Comparison of ENCODE assay signal across 8 cellular contexts in the genomic region with DNA sequence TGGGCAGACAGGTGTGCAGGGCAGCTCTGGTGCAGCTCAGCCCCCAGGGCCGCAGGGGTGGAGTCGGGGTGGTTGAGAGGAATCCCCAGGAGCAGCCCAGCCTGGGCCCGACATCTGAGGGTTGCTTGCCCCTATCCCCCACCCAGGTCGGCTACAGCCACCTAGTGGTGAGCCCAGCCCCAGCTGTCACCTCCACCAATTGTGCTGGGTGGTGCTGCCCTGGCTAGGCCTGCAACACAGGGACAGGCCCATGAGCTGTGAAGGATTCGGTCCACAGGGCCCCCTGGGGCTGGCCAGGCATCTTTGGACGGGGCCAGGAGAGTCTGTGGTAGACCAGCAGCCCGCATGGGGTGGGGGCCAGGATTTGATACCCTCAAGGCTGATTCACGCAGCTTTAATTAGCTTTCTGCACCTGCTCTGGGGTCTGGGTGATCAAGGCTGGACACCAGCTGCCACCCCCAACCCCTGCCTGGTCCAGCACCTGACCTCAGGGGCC. TPM values are rescaled to one million over a fixed set of nuclear protein-coding genes. Genes with fewer than 3 reads are reported as not detected.
DNase-seq lines count a peak whose midpoint lies in the region; ATAC-seq, FAIRE-seq and TF ChIP-seq lines count a peak whose summit lies in the region.

No MANE protein-coding gene starts in this region.

- no peak overlapping the region for H3K4me2 ChIP-seq in GM23338

- H3K36me3 Mint-ChIP-seq in GM23338 (ENCODE audit: low read depth), result no peaks in the 10 kb centered on the region; the same call in 2 of the 3 replicates

- no peak overlapping the region for H2AFZ ChIP-seq in GM23338

- H3K4me1 ChIP-seq in GM23338 (ENCODE audit: insufficient read depth), result no peaks in the 10 kb centered on the region; the same call in 1 of the 2 replicates

- peak; percentile 50 for TF ChIP-seq CTCF in D721Med (IDR thresholded peaks at IDR 0.05; ENCODE audit: insufficient read depth, missing control alignments)
- TF ChIP-seq CTCF in GM23338 (conservative IDR thresholded peaks at IDR 0.05; ENCODE audit: low read depth in 2 of 2), result peak; percentile 66 to 91
- TF ChIP-seq CTCF in omental fat pad (IDR thresholded peaks at IDR 0.05), result no peak

- no peak overlapping the region for H3K27ac Mint-ChIP-seq in GM23338

- no peaks in the 10 kb centered on the region for H3K9me2 ChIP-seq in GM23338 (ENCODE audit: insufficient read depth)

- no peaks in the 10 kb centered on the region for H4K20me1 ChIP-seq in GM23338 (replicated peaks; ENCODE audit: insufficient read depth)

- no peaks in the 10 kb centered on the region for H3K36me3 ChIP-seq in GM23338 (ENCODE audit: insufficient read depth)

- H3K4me1 Mint-ChIP-seq in GM23338, result peaks cover 9% of the 10 kb centered on the region

- intact Hi-C loops in Right ventricle myocardium superior (cut with DNase I), result no loop called here

- H3K9me3 Mint-ChIP-seq in GM23338, result no peaks in the 10 kb centered on the region; the same call in 2 of the 3 replicates

- no peak overlapping the region for H3K4me3 Mint-ChIP-seq in GM23338

- H3K27me3 ChIP-seq in GM23338 (ENCODE audit: insufficient read depth), result no peaks in the 10 kb centered on the region

- DNase-seq in D721Med (ENCODE audit: insufficient read length, low spot score), result peak; percentile 98
- peak; percentile 88 for DNase-seq in GM23338 (ENCODE audit: low spot score)
- DNase-seq in NCI-H82 (lab: John Stamatoyannopoulos, UW), result peak; percentile 92
- DNase-seq in activated T-helper 1 cell treated with anti-CD3 and anti-CD28 coated beads, Interleukin-2, amount 50 U/mL, for 16 hours (ENCODE audit: low read depth in 1 of 2, low spot score in 1 of 2), result peak; percentile 11 to 27
- peak; percentile 59 for DNase-seq in Right ventricle myocardium superior
- peak; percentile 31 to 44 (median 37) for DNase-seq in stimulated activated CD4-positive, alpha-beta T cell treated with anti-CD3 and anti-CD28 coated beads, Interleukin-12 subunit alpha, Interleukin-12 subunit beta, amount 100 ng/mL, for 48 hours (ENCODE audit: low read depth in 2 of 3, low spot score in 1 of 3)
- no peak for DNase-seq in omental fat pad (ENCODE audit: low spot score)

- ATAC-seq in GM23338 (peak; percentile 91), Right ventricle myocardium superior (ENCODE audit: poor library complexity) (peak; percentile 75), HG02678 (IDR thresholded peaks at IDR 0.05; ENCODE audit: unreplicated experiment) (no peak), omental fat pad (ENCODE audit: low FRiP score) (no peak)

- no peak overlapping the region for H3K4me3 ChIP-seq in GM23338

- 0 out of 2 replicates have a peak, but pooled peaks cover 4% of the 10 kb centered on the region for H3F3A ChIP-seq in GM23338 (replicated peaks; ENCODE audit: low read depth)

- no peak overlapping the region for H3K27ac ChIP-seq in GM23338 (ENCODE audit: low read depth)

- no peak for FAIRE-seq in D721Med (lab: Jason Lieb, UNC)

- peaks cover 9% of the 10 kb centered on the region for H3K27me3 Mint-ChIP-seq in GM23338 (ENCODE audit: insufficient read depth, low read depth, poor library complexity)

- H3K79me2 ChIP-seq in GM23338 (replicated peaks; ENCODE audit: insufficient read depth), result no peaks in the 10 kb centered on the region

TF ChIP-seq in GM23338, 12 proteins besides CTCF, POLR2A, EP300 and RAD21 (continues in another document):
- TF ChIP-seq, protein P1, sequence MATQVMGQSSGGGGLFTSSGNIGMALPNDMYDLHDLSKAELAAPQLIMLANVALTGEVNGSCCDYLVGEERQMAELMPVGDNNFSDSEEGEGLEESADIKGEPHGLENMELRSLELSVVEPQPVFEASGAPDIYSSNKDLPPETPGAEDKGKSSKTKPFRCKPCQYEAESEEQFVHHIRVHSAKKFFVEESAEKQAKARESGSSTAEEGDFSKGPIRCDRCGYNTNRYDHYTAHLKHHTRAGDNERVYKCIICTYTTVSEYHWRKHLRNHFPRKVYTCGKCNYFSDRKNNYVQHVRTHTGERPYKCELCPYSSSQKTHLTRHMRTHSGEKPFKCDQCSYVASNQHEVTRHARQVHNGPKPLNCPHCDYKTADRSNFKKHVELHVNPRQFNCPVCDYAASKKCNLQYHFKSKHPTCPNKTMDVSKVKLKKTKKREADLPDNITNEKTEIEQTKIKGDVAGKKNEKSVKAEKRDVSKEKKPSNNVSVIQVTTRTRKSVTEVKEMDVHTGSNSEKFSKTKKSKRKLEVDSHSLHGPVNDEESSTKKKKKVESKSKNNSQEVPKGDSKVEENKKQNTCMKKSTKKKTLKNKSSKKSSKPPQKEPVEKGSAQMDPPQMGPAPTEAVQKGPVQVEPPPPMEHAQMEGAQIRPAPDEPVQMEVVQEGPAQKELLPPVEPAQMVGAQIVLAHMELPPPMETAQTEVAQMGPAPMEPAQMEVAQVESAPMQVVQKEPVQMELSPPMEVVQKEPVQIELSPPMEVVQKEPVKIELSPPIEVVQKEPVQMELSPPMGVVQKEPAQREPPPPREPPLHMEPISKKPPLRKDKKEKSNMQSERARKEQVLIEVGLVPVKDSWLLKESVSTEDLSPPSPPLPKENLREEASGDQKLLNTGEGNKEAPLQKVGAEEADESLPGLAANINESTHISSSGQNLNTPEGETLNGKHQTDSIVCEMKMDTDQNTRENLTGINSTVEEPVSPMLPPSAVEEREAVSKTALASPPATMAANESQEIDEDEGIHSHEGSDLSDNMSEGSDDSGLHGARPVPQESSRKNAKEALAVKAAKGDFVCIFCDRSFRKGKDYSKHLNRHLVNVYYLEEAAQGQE (IDR thresholded peaks at IDR 0.05; ENCODE audit: unreplicated experiment), result no peak
- TF ChIP-seq EZH2phosphoT487 (IDR thresholded peaks at IDR 0.05; ENCODE audit: unreplicated experiment) (no peak), EZH2 (IDR thresholded peaks at IDR 0.05; ENCODE audit: low read depth, unreplicated experiment) (no peak), JUNB (IDR thresholded peaks at IDR 0.05; ENCODE audit: unreplicated experiment) (no peak), CREB1 (CRISPR knock-in tag; IDR thresholded peaks at IDR 0.05; ENCODE audit: low read depth) (no peak), NANOG (IDR thresholded peaks at IDR 0.05; ENCODE audit: borderline replicate concordance) (no peak)
- TF ChIP-seq, protein P2, sequence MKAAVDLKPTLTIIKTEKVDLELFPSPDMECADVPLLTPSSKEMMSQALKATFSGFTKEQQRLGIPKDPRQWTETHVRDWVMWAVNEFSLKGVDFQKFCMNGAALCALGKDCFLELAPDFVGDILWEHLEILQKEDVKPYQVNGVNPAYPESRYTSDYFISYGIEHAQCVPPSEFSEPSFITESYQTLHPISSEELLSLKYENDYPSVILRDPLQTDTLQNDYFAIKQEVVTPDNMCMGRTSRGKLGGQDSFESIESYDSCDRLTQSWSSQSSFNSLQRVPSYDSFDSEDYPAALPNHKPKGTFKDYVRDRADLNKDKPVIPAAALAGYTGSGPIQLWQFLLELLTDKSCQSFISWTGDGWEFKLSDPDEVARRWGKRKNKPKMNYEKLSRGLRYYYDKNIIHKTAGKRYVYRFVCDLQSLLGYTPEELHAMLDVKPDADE (IDR thresholded peaks at IDR 0.05), result no peak

RNA-seq across cellular contexts. Expression of a gene that starts 29.5 kb away (rescaled TPM):
- 33.4 and 38.4 TPM in 2 replicates for total RNA-seq in GM23338 (2014; rRNA removed; shearing (Covaris generic))
- 10.6 and 12.9 TPM in 2 replicates for polyA plus RNA-seq in GM23338 (2016; fragmentation: Nextera tagmentation; extraction: Ambion mirVana)
- total RNA-seq in Right ventricle myocardium superior (0.75 TPM), omental fat pad (1 to 10 TPM in 2 of 4 donors, under 1 TPM in 2; 0.25 to 2.3 (median 1.3) TPM)

Comparison
In these comparisons a context has a peak if more than half of its experiments do, and no peak if none do; other contexts are left out.
1. CTCF ChIP-seq: peak in D721Med (single experiment) and GM23338 (2 of 2); none in omental fat pad (0 of 3).
2. ATAC-seq: peak in GM23338 (single experiment) and Right ventricle myocardium superior (single experiment); none in HG02678 (single experiment) and omental fat pad (single experiment).
3. RNA of a gene that starts 29.5 kb away (total RNA-seq): 33.4 to 38.4 TPM in GM23338; 0.25 to 2.3 TPM in omental fat pad and 0.75 TPM in Right ventricle myocardium superior (single experiment); every median in the first group is over 10 times any median in the second.